Comparison of ENCODE assay signal across 9 cellular contexts in the genomic region with DNA sequence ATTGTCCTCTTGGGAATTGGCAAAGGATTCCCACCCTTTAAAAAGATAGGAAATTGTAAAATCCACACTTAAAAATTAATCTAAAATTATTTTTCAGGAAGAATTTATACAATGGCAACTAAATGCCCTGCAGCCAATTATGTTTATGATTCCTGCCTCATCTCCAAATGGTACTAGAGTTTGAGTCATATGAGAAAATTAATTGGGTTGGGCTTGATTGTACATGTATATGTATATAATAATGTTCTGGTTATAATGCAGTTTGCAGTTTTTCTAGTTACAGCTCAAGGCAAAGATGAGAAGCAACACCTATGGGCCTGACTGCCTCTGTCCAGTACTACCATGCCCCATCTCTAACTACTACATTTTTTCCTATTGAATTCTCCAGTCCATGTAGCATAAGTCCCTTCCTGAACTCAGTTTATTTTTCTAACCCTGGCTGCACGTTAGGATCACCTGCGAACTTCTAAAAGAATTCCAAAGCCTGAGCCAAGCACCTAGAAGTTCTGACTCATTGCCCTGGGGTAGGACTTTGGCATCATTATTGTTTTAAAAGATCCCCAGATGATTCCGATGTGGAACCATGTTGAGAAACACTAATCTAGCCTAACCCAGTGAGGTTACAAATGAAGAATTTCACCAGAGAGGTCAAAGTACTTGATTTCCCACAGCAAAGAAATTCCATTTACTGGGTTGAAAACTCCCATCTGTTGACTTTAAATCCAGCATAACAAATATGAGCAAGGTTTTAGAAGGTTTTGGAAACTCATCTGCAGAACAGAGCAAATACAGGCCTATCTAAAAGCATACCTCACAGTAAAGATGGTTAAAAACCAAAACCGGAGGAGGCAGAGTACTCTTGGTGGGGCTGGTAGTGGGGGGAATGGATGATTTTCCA. TPM values are rescaled to one million over a fixed set of nuclear protein-coding genes. Genes with fewer than 3 reads are reported as not detected.
DNase-seq lines count a peak whose midpoint lies in the region; ATAC-seq, FAIRE-seq and TF ChIP-seq lines count a peak whose summit lies in the region.
"Had no signal": no experiment of that assay in that cellular context is flagged by ENCODE, and none has a peak within 500 bp of the region (broad histone marks: within the 10 kb centered on the region; RNA-seq: fewer than 3 reads in every experiment).

No MANE protein-coding gene starts in this region.

- in situ Hi-C loops in gastrocnemius medialis (cut with MboI; ENCODE audit: low sequenced_read_pairs in 4 of 4), result no loop called here

- H3K4me3 ChIP-seq in fibroblast of villous mesenchyme (ENCODE audit: low read depth, low read length) (no peak overlapping the region), gastrocnemius medialis (no peak overlapping the region), adrenal gland (no peak overlapping the region)

- H3K9me3 ChIP-seq in gastrocnemius medialis (no peaks in the 10 kb centered on the region), adrenal gland (replicated peaks in 1 of 3) (no peaks in the 10 kb centered on the region)

- H3K36me3 Mint-ChIP-seq in activated CD8-positive, alpha-beta T cell treated with anti-CD3 and anti-CD28 coated beads for 36 hours (ENCODE audit: low read depth), result peaks cover 73% of the 10 kb centered on the region

- no peak for ATAC-seq in activated CD8-positive, alpha-beta T cell treated with anti-CD3 and anti-CD28 coated beads for 36 hours
- ATAC-seq in gastrocnemius medialis, result no peak

- no peak for TF ChIP-seq CTCF in activated CD8-positive, alpha-beta T cell treated with anti-CD3 and anti-CD28 coated beads for 36 hours (IDR thresholded peaks at IDR 0.05)
- TF ChIP-seq CTCF in fibroblast of villous mesenchyme (IDR thresholded peaks at IDR 0.05; ENCODE audit: insufficient read depth, low read depth, low read length) (no peak), gastrocnemius medialis (IDR thresholded peaks at IDR 0.05 in 4 of 5, conservative IDR thresholded peaks at IDR 0.05 in 1 of 5) (no peak), adrenal gland (IDR thresholded peaks at IDR 0.05) (no peak)

- H3K27ac Mint-ChIP-seq in activated CD8-positive, alpha-beta T cell treated with anti-CD3 and anti-CD28 coated beads for 36 hours, result peak overlapping the region; percentile 98

- POLR2A ChIA-PET in activated CD8-positive, alpha-beta T cell treated with anti-CD3 and anti-CD28 coated beads for 36 hours (lab: Charles Lee), result interaction anchor here (0.8 to 5.7 kb wide), 5 partner anchors 14 to 88 kb away, joined by 3 to 35 read pairs (median 3); partner anchors contain the start of gene TGFBR2

- H3K4me3 Mint-ChIP-seq in activated CD8-positive, alpha-beta T cell treated with anti-CD3 and anti-CD28 coated beads for 36 hours, result peak overlapping the region; percentile 26

- WGBS in adrenal gland, 4 donors, result 58 to 65% (median 62%) methylated on average over 4 of the region's 4 CpGs

- no peaks in the 10 kb centered on the region for H3K36me3 ChIP-seq in gastrocnemius medialis
- H3K36me3 ChIP-seq in adrenal gland (replicated peaks in 1 of 2), result no peaks in the 10 kb centered on the region

- H3K27ac ChIP-seq in gastrocnemius medialis, result peak overlapping the region; percentile 31 to 56 (median 42)
- peak overlapping the region in 2 of 5 donors; percentile 59 to 84 for H3K27ac ChIP-seq in adrenal gland
- H3K27ac ChIP-seq: KMS-11 had no signal

- H3K27me3 Mint-ChIP-seq in activated CD8-positive, alpha-beta T cell treated with anti-CD3 and anti-CD28 coated beads for 36 hours, result no peaks in the 10 kb centered on the region

- peak; percentile 36 for DNase-seq in GM03348 (ENCODE audit: low spot score)
- no peak for DNase-seq in activated CD8-positive, alpha-beta T cell treated with anti-CD3 and anti-CD28 coated beads for 36 hours
- peak; percentile 87 for DNase-seq in fibroblast of villous mesenchyme (ENCODE audit: low read depth)
- DNase-seq in gastrocnemius medialis, result no peak
- no peak for DNase-seq in NCI-H187 treated with DMSO at 0.1 percent for 48 hours (lab: John Stamatoyannopoulos, UW)
- DNase-seq in urothelium cell line (ENCODE audit: low spot score), result no peak
- no peak for DNase-seq in adrenal gland
- DNase-seq in kidney glomerular epithelial cell (lab: John Stamatoyannopoulos, UW), result no peak

- TF ChIP-seq POLR2A in gastrocnemius medialis (IDR thresholded peaks at IDR 0.05) (no peak), adrenal gland (IDR thresholded peaks at IDR 0.05) (no peak)

- H3K9me3 Mint-ChIP-seq in activated CD8-positive, alpha-beta T cell treated with anti-CD3 and anti-CD28 coated beads for 36 hours, result no peaks in the 10 kb centered on the region

- H3K27me3 ChIP-seq in gastrocnemius medialis (no peaks in the 10 kb centered on the region), adrenal gland (no peaks in the 10 kb centered on the region)

- H3K4me1 Mint-ChIP-seq in activated CD8-positive, alpha-beta T cell treated with anti-CD3 and anti-CD28 coated beads for 36 hours (ENCODE audit: low read depth), result peaks cover 87% of the 10 kb centered on the region

- intact Hi-C loops in activated CD8-positive, alpha-beta T cell treated with anti-CD3 and anti-CD28 coated beads for 36 hours (cut with micrococcal nuclease), result loop anchor here (5.0 kb wide), 1 partner anchor 278 kb away; no protein-coding TSS in a partner anchor
- intact Hi-C loops in gastrocnemius medialis (cut with DNase I; ENCODE audit: low total_unique reads), result no loop called here
- intact Hi-C loops in adrenal gland (cut with DNase I), result no loop called here

- H3K4me1 ChIP-seq in gastrocnemius medialis, result peaks cover 53 to 77% of the 10 kb centered on the region in 2 donors
- H3K4me1 ChIP-seq in adrenal gland (replicated peaks in 1 of 2), result peaks cover 40 to 96% of the 10 kb centered on the region in 2 donors

- no peak for FAIRE-seq in urothelium cell line (lab: Jason Lieb, UNC)

- CTCF ChIA-PET in activated CD8-positive, alpha-beta T cell treated with anti-CD3 and anti-CD28 coated beads for 36 hours (lab: Charles Lee), result interaction anchor here (1.4 kb wide), 3 partner anchors 9 to 67 kb away, joined by 3 to 4 read pairs (median 3); no protein-coding TSS in a partner anchor

RNA-seq across cellular contexts. Expression of gene TGFBR2, which starts 19.4 kb away (rescaled TPM):
- 10 to 100 TPM; 49.1 to 50.0 TPM for total RNA-seq in activated CD8-positive, alpha-beta T cell treated with anti-CD3 and anti-CD28 coated beads for 36 hours
- total RNA-seq in fibroblast of villous mesenchyme (34.8 and 37.1 TPM in 2 replicates), gastrocnemius medialis (10 to 100 TPM; 38.3 to 53.8 (median 47.2) TPM), adrenal gland (100 to 1,000 TPM; 142 to 296 (median 178) TPM)
- 100 to 1,000 TPM in 1 of 3 donors, 10 to 100 TPM in 2; 19.1 to 128 (median 20.8) TPM for polyA plus RNA-seq in adrenal gland

Comparison
In these comparisons a context has a peak if more than half of its experiments do, and no peak if none do; other contexts are left out.
1. DNase-seq: peak in GM03348 (single experiment) and fibroblast of villous mesenchyme (single experiment); none in activated CD8-positive, alpha-beta T cell treated with anti-CD3 and anti-CD28 coated beads for 36 hours (single experiment), gastrocnemius medialis (0 of 2), NCI-H187 treated with DMSO at 0.1 percent for 48 hours (single experiment), urothelium cell line (single experiment), adrenal gland (0 of 7) and kidney glomerular epithelial cell (single experiment).